ENCODE assay signal across 1 cellular context in genomic region chr6:85449818-85450577, GRCh38.
TF ChIP-seq lines count a peak whose summit lies in the region.

TSS of gene NT5E (plus strand) at chr6:85450083. CDS start at chr6:85450140, 57 bp downstream.

TF ChIP-seq in IMR-90, 13 proteins besides CTCF, POLR2A, EP300 and RAD21 (continued from another document):
- peak; percentile 21; the same call in 1 of the 2 replicates for TF ChIP-seq MAZ (IDR thresholded peaks at IDR 0.05; ENCODE audit: borderline replicate concordance, low read depth, low read length)
- no peak for TF ChIP-seq RCOR1 (IDR thresholded peaks at IDR 0.05; ENCODE audit: insufficient replicate concordance, low read length)
- TF ChIP-seq USF2 (IDR thresholded peaks at IDR 0.05; ENCODE audit: low read depth, low read length): no peak
